In genomic region chr15:31799711-31800321, GRCh38 we compare ENCODE assay signal across 11 cellular contexts.
DNase-seq lines count a peak whose midpoint lies in the region; ATAC-seq and TF ChIP-seq lines count a peak whose summit lies in the region.
"Had no signal": no experiment of that assay in that cellular context is flagged by ENCODE, and none has a peak within 500 bp of the region (broad histone marks: within the 10 kb centered on the region; RNA-seq: fewer than 3 reads in every experiment).

No MANE protein-coding gene starts in this region.

- no peak overlapping the region for H3K4me3 ChIP-seq in heart left ventricle
- no peak overlapping the region for H3K4me3 ChIP-seq in Karpas-422 (ENCODE audit: low read length)

- DNase-seq in heart left ventricle (peak in 1 of 5 donors; percentile 53), Karpas-422 (no peak), head of caudate nucleus (no peak), HK-2 (ENCODE audit: unreplicated experiment) (no peak), RPMI8226 (no peak)
- DNase-seq: activated gamma-delta T cell treated with Interleukin-2 at 50 U/mL for 16 hours, DMS 273 treated with DMSO at 0.1 percent for 48 hours had no signal

- H3K79me2 ChIP-seq in Karpas-422 (ENCODE audit: low read length), result no peaks in the 10 kb centered on the region

- H3K9ac ChIP-seq in Karpas-422 (ENCODE audit: low read length), result no peak overlapping the region

- ATAC-seq in GM18508 (IDR thresholded peaks at IDR 0.05; ENCODE audit: insufficient read depth, unreplicated experiment), result peak; percentile 76
- peak; percentile 61 for ATAC-seq in GM21526 (IDR thresholded peaks at IDR 0.05; ENCODE audit: low FRiP score, unreplicated experiment)
- peak; percentile 65 for ATAC-seq in HG03139 (IDR thresholded peaks at IDR 0.05; ENCODE audit: unreplicated experiment)
- peak; percentile 62 to 89 (median 80) for ATAC-seq in heart left ventricle

- intact Hi-C loops in heart left ventricle (cut with DNase I) (loop anchor here in 2 of 10 donors (5.0 to 10.0 kb wide), 2 partner anchors 42 to 65 kb away; no protein-coding TSS in a partner anchor), head of caudate nucleus (cut with DNase I) (no loop called here)

- H4K20me1 ChIP-seq in Karpas-422 (ENCODE audit: insufficient read depth, low read depth, low read length), result peaks cover 5% of the 10 kb centered on the region; the same call in 1 of the 2 replicates

- no peak for TF ChIP-seq POLR2A in heart left ventricle (IDR thresholded peaks at IDR 0.05)

- peak overlapping the region in 4 of 12 donors; percentile 28 to 62 (median 44) for H3K27ac ChIP-seq in heart left ventricle
- no peak overlapping the region for H3K27ac ChIP-seq in Karpas-422 (ENCODE audit: low read length)
- H3K27ac ChIP-seq: HL-60 had no signal

- no peak for TF ChIP-seq CTCF in heart left ventricle (IDR thresholded peaks at IDR 0.05)

- H3K27me3 ChIP-seq in heart left ventricle (no peaks in the 10 kb centered on the region), Karpas-422 (ENCODE audit: low read length) (no peaks in the 10 kb centered on the region)

- H3K9me3 ChIP-seq in heart left ventricle (no peaks in the 10 kb centered on the region), Karpas-422 (ENCODE audit: low read length) (no peaks in the 10 kb centered on the region)

- H2AFZ ChIP-seq in Karpas-422 (ENCODE audit: low read length), result no peak overlapping the region

- WGBS in heart left ventricle, 4 donors, result 66 to 93% (median 79%) methylated on average over 7 of the region's 7 CpGs

- peaks cover 0 to 14% (median 4%) of the 10 kb centered on the region in 12 donors for H3K4me1 ChIP-seq in heart left ventricle
- H3K4me1 ChIP-seq in Karpas-422 (ENCODE audit: low read length), result no peaks in the 10 kb centered on the region

- H3K9me2 ChIP-seq in Karpas-422 (replicated peaks; ENCODE audit: insufficient read depth, low read length), result no peaks in the 10 kb centered on the region

- H3K36me3 ChIP-seq in heart left ventricle (no peaks in the 10 kb centered on the region), Karpas-422 (ENCODE audit: insufficient read depth, low read length) (no peaks in the 10 kb centered on the region)

- no peak overlapping the region for H3K4me2 ChIP-seq in Karpas-422 (ENCODE audit: low read depth, low read length, poor library complexity, severe bottlenecking)
